Comparison of ENCODE assay signal across 11 cellular contexts in the genomic region with DNA sequence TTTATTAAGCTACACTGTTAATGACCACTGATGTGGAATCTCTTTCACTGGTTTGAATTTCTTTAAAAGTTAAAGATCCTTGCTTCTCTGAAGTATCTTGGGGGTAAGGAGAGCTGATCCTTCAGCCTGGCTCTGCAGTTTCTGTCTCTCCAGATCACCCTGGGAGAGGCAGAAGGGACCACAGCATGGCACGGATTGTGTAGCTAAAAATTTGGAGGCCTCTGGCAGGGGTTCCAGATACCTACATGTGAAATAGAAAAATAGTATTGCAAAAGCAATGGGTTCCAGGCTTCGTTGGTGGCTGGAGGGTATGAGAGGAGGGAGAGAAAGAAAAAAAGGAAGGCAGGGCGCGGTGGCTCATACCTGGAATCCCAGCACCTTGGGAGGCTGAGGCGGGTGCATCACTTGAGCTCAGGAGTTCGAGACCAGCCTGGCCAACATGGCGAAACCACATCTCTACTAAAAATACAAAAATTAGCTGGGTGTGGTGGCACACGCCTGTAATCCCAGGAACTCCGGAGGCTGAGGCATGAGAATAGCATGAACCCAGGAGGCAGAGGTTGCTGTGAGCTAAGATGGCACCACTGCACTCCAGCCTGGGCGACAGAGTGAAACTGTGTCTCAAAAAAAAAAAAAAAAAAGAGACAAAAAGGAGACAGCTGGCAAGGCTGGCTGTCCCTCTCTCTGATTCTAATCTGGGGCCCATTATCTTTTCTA. TPM values are rescaled to one million over a fixed set of nuclear protein-coding genes. Genes with fewer than 3 reads are reported as not detected.
A peak's percentile ranks its signal among the peaks of the same experiment; 100 is the strongest.
DNase-seq lines count a peak whose midpoint lies in the region; ATAC-seq and TF ChIP-seq lines count a peak whose summit lies in the region.
"Had no signal": no experiment of that assay in that cellular context is flagged by ENCODE, and none has a peak within 500 bp of the region (broad histone marks: within the 10 kb centered on the region; RNA-seq: fewer than 3 reads in every experiment).

No MANE protein-coding gene starts in this region.

- no peaks in the 10 kb centered on the region for H3K36me3 ChIP-seq in Peyer's patch
- no peaks in the 10 kb centered on the region for H3K36me3 ChIP-seq in smooth muscle cell (ENCODE audit: low read depth)

- H3K36me3 Mint-ChIP-seq in effector memory CD8-positive, alpha-beta T cell (ENCODE audit: insufficient read depth) = peaks cover 44% of the 10 kb centered on the region

- peak overlapping the region; percentile 93 to 100 for H3K4me3 Mint-ChIP-seq in effector memory CD8-positive, alpha-beta T cell

- H3K79me2 ChIP-seq in smooth muscle cell (ENCODE audit: low read depth) = peaks cover 26% of the 10 kb centered on the region

- H3K27me3 Mint-ChIP-seq in effector memory CD8-positive, alpha-beta T cell = no peaks in the 10 kb centered on the region

- H4K20me1 ChIP-seq in smooth muscle cell (ENCODE audit: low read depth) = peaks cover 26% of the 10 kb centered on the region

- DNase-seq in GM12864 (ENCODE audit: low read depth) (no peak), Peyer's patch (no peak), smooth muscle cell (lab: John Stamatoyannopoulos, UW; ENCODE audit: unreplicated experiment) (no peak), left colon (no peak), NCI-H2227 treated with DMSO at 0.1 percent for 48 hours (lab: John Stamatoyannopoulos, UW) (no peak)
- no peak for DNase-seq in effector memory CD8-positive, alpha-beta T cell
- DNase-seq: amygdala; NCI-H510A treated with DMSO at 0.1 percent for 48 hours; stimulated activated naive CD4-positive, alpha-beta T cell treated with Interleukin-2 at 50 U/mL for 16 hours; T-helper 9 cell had no signal

- 78% methylated on average over 10 of the region's 10 CpGs for WGBS in smooth muscle cell (ENCODE audit: low lambda C conversion rate)

- ATAC-seq in effector memory CD8-positive, alpha-beta T cell (replicated peaks) = no peak
- ATAC-seq in left colon (no peak), HG03108 (IDR thresholded peaks at IDR 0.05; ENCODE audit: unreplicated experiment) (no peak)

- TF ChIP-seq CTCF in GM12864 (IDR thresholded peaks at IDR 0.05; ENCODE audit: low read depth, low read length, missing control alignments) (no peak), Peyer's patch (IDR thresholded peaks at IDR 0.05) (no peak), smooth muscle cell (IDR thresholded peaks at IDR 0.05; ENCODE audit: borderline replicate concordance, insufficient read depth, poor library complexity, severe bottlenecking) (no peak)

- no peaks in the 10 kb centered on the region for H3F3A ChIP-seq in smooth muscle cell (ENCODE audit: low read depth)

- H3K9me3 Mint-ChIP-seq in effector memory CD8-positive, alpha-beta T cell = no peaks in the 10 kb centered on the region

- H3K27me3 ChIP-seq in Peyer's patch (no peaks in the 10 kb centered on the region), smooth muscle cell (ENCODE audit: low read depth) (no peaks in the 10 kb centered on the region)

- H3K9me3 ChIP-seq in Peyer's patch (no peaks in the 10 kb centered on the region), smooth muscle cell (replicated peaks; ENCODE audit: low read depth) (no peaks in the 10 kb centered on the region)

- TF ChIP-seq POLR2A in Peyer's patch (IDR thresholded peaks at IDR 0.05) = no peak

- H3K4me3 ChIP-seq in GM12864 (ENCODE audit: low read depth, low read length) = peak overlapping the region; percentile 98
- peak overlapping the region in 3 of 4 donors; percentile 17 to 99 (median 71) for H3K4me3 ChIP-seq in Peyer's patch
- H3K4me3 ChIP-seq in smooth muscle cell = no peak overlapping the region

- H3K4me1 Mint-ChIP-seq in effector memory CD8-positive, alpha-beta T cell (ENCODE audit: low read depth in 2 of 2) = peaks cover 48 to 54% of the 10 kb centered on the region in 2 donors

- H3K27ac Mint-ChIP-seq in effector memory CD8-positive, alpha-beta T cell = peak overlapping the region; percentile 91 to 97

- H3K4me1 ChIP-seq in Peyer's patch = peaks cover 0 to 30% (median 10%) of the 10 kb centered on the region in 4 donors
- peaks cover 15% of the 10 kb centered on the region for H3K4me1 ChIP-seq in smooth muscle cell (ENCODE audit: low read depth)

- H3K4me2 ChIP-seq in smooth muscle cell = peak overlapping the region; percentile 99

- H3K27ac ChIP-seq in Peyer's patch = peak overlapping the region; percentile 48 to 97 (median 80)
- peak overlapping the region; percentile 30 for H3K27ac ChIP-seq in smooth muscle cell (ENCODE audit: low read depth)

- H2AFZ ChIP-seq in smooth muscle cell (ENCODE audit: low read depth) = no peak overlapping the region

- intact Hi-C loops in left colon (cut with DNase I, micrococcal nuclease) = no loop called here

- no peak overlapping the region for H3K9ac ChIP-seq in smooth muscle cell (ENCODE audit: low read depth)

RNA-seq across cellular contexts. Expression of gene CHST11, which starts 3.5 kb away (rescaled TPM):
- 100 to 1,000 TPM in 1 of 4 donors, 10 to 100 TPM in 2, 1 to 10 TPM in 1; 9.9 to 119 (median 15.6) TPM for total RNA-seq in Peyer's patch
- total RNA-seq in smooth muscle cell = 7.7 and 10.2 TPM in 2 replicates
- 6.9 and 15.9 TPM in 2 replicates for polyA plus RNA-seq in smooth muscle cell
- 1 to 10 TPM; 3.4 to 4.4 TPM for total RNA-seq in left colon
